18 cellular contexts compared by ENCODE assay signal in the genomic region with DNA sequence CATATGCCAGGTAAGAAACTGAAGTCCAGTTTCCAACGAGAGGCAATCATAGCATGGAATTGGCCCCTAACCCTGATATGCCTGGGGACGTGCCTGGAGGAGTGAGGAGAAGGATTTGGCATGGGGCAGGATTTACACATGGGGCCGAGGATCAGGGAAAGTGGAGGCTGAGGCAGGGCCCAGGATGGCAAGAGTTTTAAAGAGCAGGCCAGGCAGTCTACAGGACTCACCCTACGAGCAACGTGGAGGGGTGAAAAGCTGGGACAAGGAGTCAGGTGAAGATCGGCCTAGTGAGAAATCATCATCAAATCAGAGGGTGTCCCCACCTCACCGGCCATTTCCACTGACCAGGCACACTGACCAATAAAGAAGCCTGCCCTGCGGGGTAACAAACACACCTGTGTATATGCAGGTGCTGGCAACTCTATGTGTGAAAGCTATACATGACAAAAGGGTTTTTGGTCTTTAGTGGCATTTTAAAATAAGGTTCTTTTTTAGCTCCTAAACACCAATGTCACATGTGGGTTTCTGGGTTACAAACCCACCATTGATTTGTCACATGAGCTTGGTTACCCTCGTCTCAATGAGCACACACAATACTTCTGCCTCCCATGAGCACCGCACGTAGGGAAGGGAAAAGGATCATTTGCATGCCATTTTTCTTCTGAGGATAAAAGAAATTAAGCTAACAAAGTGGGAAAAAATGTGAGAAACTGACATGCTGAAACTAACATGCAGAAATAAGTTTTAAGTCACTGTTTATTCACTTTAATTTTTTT.
DNase-seq lines count a peak whose midpoint lies in the region; ATAC-seq and TF ChIP-seq lines count a peak whose summit lies in the region.
"Had no signal": no experiment of that assay in that cellular context is flagged by ENCODE, and none has a peak within 500 bp of the region (broad histone marks: within the 10 kb centered on the region; RNA-seq: fewer than 3 reads in every experiment).

No MANE protein-coding gene starts in this region.

- H3K4me1 ChIP-seq in DND-41 (ENCODE audit: insufficient read depth, low read length) (peaks cover 98% of the 10 kb centered on the region), OCI-LY1 (ENCODE audit: insufficient read depth, low read length, severe bottlenecking) (peaks cover 80% of the 10 kb centered on the region)
- H3K4me1 ChIP-seq: BE2C, Peyer's patch had no signal

- H3K4me3 ChIP-seq in DND-41 (ENCODE audit: low read depth in 1 of 2, low read length in 2 of 2) (no peak overlapping the region), OCI-LY1 (ENCODE audit: low read depth, low read length, poor library complexity, severe bottlenecking) (no peak overlapping the region)
- H3K4me3 ChIP-seq: GM23338, Peyer's patch had no signal

- H3K9me2 ChIP-seq in OCI-LY1 (ENCODE audit: low read depth, low read length), result no peaks in the 10 kb centered on the region

- H3K9ac ChIP-seq in DND-41 (ENCODE audit: low read depth, low read length), result peak overlapping the region; percentile 19; the same call in 1 of the 2 replicates
- H3K9ac ChIP-seq in OCI-LY1 (ENCODE audit: low read length), result no peak overlapping the region

- TF ChIP-seq CTCF in DND-41 (IDR thresholded peaks at IDR 0.05; ENCODE audit: borderline replicate concordance, extremely low read depth, low read length, poor library complexity, severe bottlenecking) (no peak), OCI-LY1 (IDR thresholded peaks at IDR 0.05; ENCODE audit: low read length) (no peak)

- H3K27me3 ChIP-seq in DND-41 (ENCODE audit: insufficient read depth, low read length, poor library complexity), result no peaks in the 10 kb centered on the region
- H3K27me3 ChIP-seq in OCI-LY1 (ENCODE audit: insufficient read depth, low read length), result no peaks in the 10 kb centered on the region
- H3K27me3 ChIP-seq: BE2C, Peyer's patch had no signal

- peak; percentile 31 for DNase-seq in activated effector memory CD4-positive, alpha-beta T cell treated with anti-CD3 and anti-CD28 coated beads, Interleukin-2, amount 50 U/mL, for 16 hours
- no peak for DNase-seq in activated effector memory CD4-positive, alpha-beta T cell treated with Interleukin-2 at 50 U/mL for 16 hours
- DNase-seq in DND-41 (no peak), retina (peak; percentile 29), G401 (ENCODE audit: low spot score) (no peak), kidney glomerular epithelial cell (lab: John Stamatoyannopoulos, UW) (no peak)
- DNase-seq: BE2C; CD8-positive, alpha-beta memory T cell; DMS79; NCI-H1105; NCI-H1694; NCI-H2227 treated with DMSO at 0.1 percent for 48 hours; Peyer's patch had no signal

- H4K20me1 ChIP-seq in DND-41 (ENCODE audit: insufficient read depth, low read length) (peaks cover 75% of the 10 kb centered on the region), OCI-LY1 (ENCODE audit: insufficient read depth, low read length) (no peaks in the 10 kb centered on the region)

- no peaks in the 10 kb centered on the region; the same call in 1 of the 2 replicates for H3F3A ChIP-seq in OCI-LY1 (ENCODE audit: insufficient read depth, low read length)

- no peaks in the 10 kb centered on the region for H3K9me3 ChIP-seq in DND-41 (ENCODE audit: insufficient read depth, low read length, severe bottlenecking)
- H3K9me3 ChIP-seq in OCI-LY1 (ENCODE audit: low read length), result no peaks in the 10 kb centered on the region
- H3K9me3 ChIP-seq: BE2C, Peyer's patch had no signal

- H3K36me3 ChIP-seq in DND-41 (ENCODE audit: insufficient read depth, low read length), result peaks cover 49% of the 10 kb centered on the region
- H3K36me3 ChIP-seq in OCI-LY1 (ENCODE audit: insufficient read depth, low read length), result no peaks in the 10 kb centered on the region
- H3K36me3 ChIP-seq: BE2C, Peyer's patch had no signal

- peak overlapping the region; percentile 37 for H3K4me2 ChIP-seq in DND-41 (ENCODE audit: insufficient read depth, low read length)
- peak overlapping the region; percentile 23; the same call in 1 of the 2 replicates for H3K4me2 ChIP-seq in OCI-LY1 (ENCODE audit: low read length)
- H3K4me2 ChIP-seq: GM23338 had no signal

- in situ Hi-C loops in G401 (cut with HindIII; ENCODE audit: low sequenced_read_pairs), result no loop called here

- peaks cover 100% of the 10 kb centered on the region for H3K79me2 ChIP-seq in DND-41 (ENCODE audit: insufficient read depth, low read length)
- H3K79me2 ChIP-seq in OCI-LY1 (ENCODE audit: insufficient read depth, low read length), result peaks cover 19% of the 10 kb centered on the region; the same call in 1 of the 2 replicates

- H3K27ac ChIP-seq in DND-41 (ENCODE audit: low read length) (peak overlapping the region; percentile 90), OCI-LY1 (ENCODE audit: low read depth, low read length, poor library complexity, severe bottlenecking) (peak overlapping the region; percentile 78)
- H3K27ac ChIP-seq: HL-60, Peyer's patch had no signal

- H2AFZ ChIP-seq in DND-41 (ENCODE audit: low read depth, low read length), result no peak overlapping the region
- no peak overlapping the region for H2AFZ ChIP-seq in OCI-LY1 (ENCODE audit: low read length)
- H2AFZ ChIP-seq: GM23338 had no signal

- no peak for ATAC-seq in DND-41 (ENCODE audit: insufficient read depth, low read depth)
- ATAC-seq: GM23338, HCT116, Right ventricle myocardium inferior had no signal

Comparison
In these comparisons a context has a peak if more than half of its experiments do, and no peak if none do; other contexts are left out.
1. DNase-seq: peak in activated effector memory CD4-positive, alpha-beta T cell treated with anti-CD3 and anti-CD28 coated beads, Interleukin-2, amount 50 U/mL, for 16 hours (single experiment) and retina (single experiment); none in activated effector memory CD4-positive, alpha-beta T cell treated with Interleukin-2 at 50 U/mL for 16 hours (single experiment), DND-41 (single experiment), G401 (single experiment) and kidney glomerular epithelial cell (single experiment).